In genomic region chr10:9253121-9253520, GRCh38 we compare ENCODE assay signal across 1 cellular context.
TF ChIP-seq lines count a peak whose summit lies in the region.

No MANE protein-coding gene starts in this region.

TF ChIP-seq in IMR-90, 13 proteins besides CTCF, POLR2A, EP300 and RAD21:
- no peak for TF ChIP-seq RFX5 (IDR thresholded peaks at IDR 0.05; ENCODE audit: low read depth, low read length)
- TF ChIP-seq MAZ (IDR thresholded peaks at IDR 0.05; ENCODE audit: borderline replicate concordance, low read depth, low read length), result no peak
- no peak for TF ChIP-seq SMC3 (IDR thresholded peaks at IDR 0.05; ENCODE audit: low read depth, low read length)
- no peak for TF ChIP-seq MAFK (IDR thresholded peaks at IDR 0.05; ENCODE audit: low read depth, low read length)
- TF ChIP-seq CHD1 (IDR thresholded peaks at IDR 0.05; ENCODE audit: low read depth, low read length), result no peak
- TF ChIP-seq BHLHE40 (IDR thresholded peaks at IDR 0.05; ENCODE audit: low read depth, low read length), result no peak
- TF ChIP-seq NFE2L2 (IDR thresholded peaks at IDR 0.05; ENCODE audit: low read depth, low read length), result no peak
- no peak for TF ChIP-seq MXI1 (IDR thresholded peaks at IDR 0.05; ENCODE audit: borderline replicate concordance, low read depth, low read length)
- TF ChIP-seq CEBPB (IDR thresholded peaks at IDR 0.05; ENCODE audit: low read depth, low read length), result no peak
- TF ChIP-seq, protein P1, sequence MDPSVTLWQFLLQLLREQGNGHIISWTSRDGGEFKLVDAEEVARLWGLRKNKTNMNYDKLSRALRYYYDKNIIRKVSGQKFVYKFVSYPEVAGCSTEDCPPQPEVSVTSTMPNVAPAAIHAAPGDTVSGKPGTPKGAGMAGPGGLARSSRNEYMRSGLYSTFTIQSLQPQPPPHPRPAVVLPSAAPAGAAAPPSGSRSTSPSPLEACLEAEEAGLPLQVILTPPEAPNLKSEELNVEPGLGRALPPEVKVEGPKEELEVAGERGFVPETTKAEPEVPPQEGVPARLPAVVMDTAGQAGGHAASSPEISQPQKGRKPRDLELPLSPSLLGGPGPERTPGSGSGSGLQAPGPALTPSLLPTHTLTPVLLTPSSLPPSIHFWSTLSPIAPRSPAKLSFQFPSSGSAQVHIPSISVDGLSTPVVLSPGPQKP (IDR thresholded peaks at IDR 0.05; ENCODE audit: borderline replicate concordance, low read depth, low read length), result no peak
- TF ChIP-seq RCOR1 (IDR thresholded peaks at IDR 0.05; ENCODE audit: insufficient replicate concordance, low read length), result no peak
- TF ChIP-seq, protein P2, sequence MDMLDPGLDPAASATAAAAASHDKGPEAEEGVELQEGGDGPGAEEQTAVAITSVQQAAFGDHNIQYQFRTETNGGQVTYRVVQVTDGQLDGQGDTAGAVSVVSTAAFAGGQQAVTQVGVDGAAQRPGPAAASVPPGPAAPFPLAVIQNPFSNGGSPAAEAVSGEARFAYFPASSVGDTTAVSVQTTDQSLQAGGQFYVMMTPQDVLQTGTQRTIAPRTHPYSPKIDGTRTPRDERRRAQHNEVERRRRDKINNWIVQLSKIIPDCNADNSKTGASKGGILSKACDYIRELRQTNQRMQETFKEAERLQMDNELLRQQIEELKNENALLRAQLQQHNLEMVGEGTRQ (IDR thresholded peaks at IDR 0.05; ENCODE audit: low read depth, low read length), result no peak
- no peak for TF ChIP-seq FOS (IDR thresholded peaks at IDR 0.05; ENCODE audit: low read depth, low read length)
